ENCODE assay signal across 1 cellular context in genomic region chr4:1349359-1350168, GRCh38.
TF ChIP-seq lines count a peak whose summit lies in the region.

No MANE protein-coding gene starts in this region.

TF ChIP-seq in IMR-90, 13 proteins besides CTCF, POLR2A, EP300 and RAD21:
- TF ChIP-seq CEBPB (IDR thresholded peaks at IDR 0.05; ENCODE audit: low read depth, low read length) (no peak), ELK1 (IDR thresholded peaks at IDR 0.05; ENCODE audit: borderline replicate concordance, low read depth, low read length) (no peak), BHLHE40 (IDR thresholded peaks at IDR 0.05; ENCODE audit: low read depth, low read length) (no peak), CHD1 (IDR thresholded peaks at IDR 0.05; ENCODE audit: low read depth, low read length) (no peak), FOS (IDR thresholded peaks at IDR 0.05; ENCODE audit: low read depth, low read length) (no peak), RFX5 (IDR thresholded peaks at IDR 0.05; ENCODE audit: low read depth, low read length) (no peak), SMC3 (IDR thresholded peaks at IDR 0.05; ENCODE audit: low read depth, low read length) (no peak), RCOR1 (IDR thresholded peaks at IDR 0.05; ENCODE audit: insufficient replicate concordance, low read length) (no peak)
